ENCODE assay signal across 17 cellular contexts in the genomic region with DNA sequence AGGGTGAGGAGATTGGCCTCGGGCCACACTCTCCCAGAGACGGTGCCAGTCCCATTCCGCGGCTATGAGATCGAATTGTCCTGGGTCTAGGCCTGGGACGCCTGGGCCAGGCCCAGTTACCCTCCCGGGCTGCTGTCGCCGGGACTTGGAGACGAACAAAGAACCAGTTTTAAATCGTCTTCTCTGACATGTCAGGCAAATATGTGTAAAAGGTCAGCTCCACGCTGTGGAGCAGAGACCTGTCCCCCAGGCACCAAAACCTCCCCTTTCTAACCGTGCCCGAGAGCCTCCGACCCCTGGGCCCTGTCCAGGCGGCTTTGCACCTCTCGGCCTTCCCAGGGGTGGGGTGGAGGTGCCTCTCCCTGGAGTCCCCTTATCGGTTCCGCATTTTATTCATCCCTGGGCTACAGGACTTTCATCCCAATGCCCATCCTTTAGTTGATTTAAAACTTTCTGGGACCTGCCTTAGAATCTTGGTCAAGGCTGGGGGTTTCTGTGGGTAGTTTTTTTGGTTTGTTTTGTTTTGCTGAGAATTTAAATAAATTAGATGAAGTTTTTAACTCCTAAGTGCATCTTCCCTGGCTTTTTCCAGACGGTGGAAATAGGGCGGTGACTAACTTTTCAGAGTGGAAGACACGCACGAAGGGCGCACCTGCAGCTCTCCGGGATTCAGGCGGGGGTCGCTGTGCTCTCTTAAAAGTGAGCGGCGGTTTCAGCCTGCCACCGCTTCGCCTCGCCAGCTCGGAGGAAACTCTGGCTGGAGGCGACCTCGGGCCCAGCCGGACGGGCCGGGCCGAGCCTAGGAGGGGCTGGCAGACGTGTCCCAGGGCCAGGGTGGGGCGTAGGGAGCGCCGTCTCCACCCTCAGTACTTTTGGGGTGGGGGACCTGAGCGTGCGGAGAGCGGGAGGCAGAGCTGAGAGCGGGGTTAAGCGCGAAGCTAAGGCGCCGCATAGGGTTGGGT. TPM values are rescaled to one million over a fixed set of nuclear protein-coding genes. Genes with fewer than 3 reads are reported as not detected.
A peak's percentile ranks its signal among the peaks of the same experiment; 100 is the strongest.
DNase-seq lines count a peak whose midpoint lies in the region; ATAC-seq, FAIRE-seq and TF ChIP-seq lines count a peak whose summit lies in the region.
"Had no signal": no experiment of that assay in that cellular context is flagged by ENCODE, and none has a peak within 500 bp of the region (broad histone marks: within the 10 kb centered on the region; RNA-seq: fewer than 3 reads in every experiment).

No MANE protein-coding gene starts in this region.

- intact Hi-C loops in kidney (cut with DNase I), result no loop called here

- H3K9ac ChIP-seq in kidney (ENCODE audit: low read length in 2 of 2), result no peak overlapping the region

- no peak for FAIRE-seq in kidney (lab: Jason Lieb, UNC)

- peak; percentile 12 for DNase-seq in activated CD4-positive, alpha-beta T cell treated with anti-CD3 and anti-CD28 coated beads for 48 hours
- no peak for DNase-seq in activated CD4-positive, alpha-beta T cell treated with anti-CD3 and anti-CD28 coated beads, Interleukin-2, amount 50 U/mL, for 48 hours
- DNase-seq in kidney (no peak), foreskin fibroblast (no peak)
- DNase-seq in stimulated activated naive B cell treated with anti-CD40 and anti-IgM and Interleukin-4, amounts not matched to agents 10 μg/mL and 1 μg/mL and 100 μg/mL, for 72 hours, result no peak
- no peak for DNase-seq in activated T-cell treated with anti-CD3 and anti-CD28 coated beads, Interleukin-2, amount 50 U/mL, for 72 hours
- DNase-seq: hippocampal formation, KG1, NCI-H187 treated with DMSO at 0.1 percent for 48 hours, posterior cingulate gyrus, transverse colon had no signal

- H3K36me3 ChIP-seq in kidney (ENCODE audit: control insufficient read depth in 1 of 2, insufficient read depth in 2 of 2, low read length in 2 of 2), result no peaks in the 10 kb centered on the region
- H3K36me3 ChIP-seq: transverse colon had no signal

- H3K4me3 ChIP-seq in kidney (ENCODE audit: low read length in 2 of 2), result no peak overlapping the region
- H3K4me3 ChIP-seq in foreskin fibroblast (ENCODE audit: low read depth in 1 of 2, low read length in 2 of 2), result no peak overlapping the region
- H3K4me3 ChIP-seq: SK-N-MC, transverse colon had no signal

- peak overlapping the region in 4 of 5 experiments; percentile 35 to 80 (median 58) for H3K4me3 Mint-ChIP-seq in brain
- H3K4me3 Mint-ChIP-seq in stimulated activated naive B cell treated with anti-CD40 and anti-IgM and Interleukin-4, amounts not matched to agents 10 μg/mL and 1 μg/mL and 100 μg/mL, for 72 hours, result no peak overlapping the region
- no peak overlapping the region for H3K4me3 Mint-ChIP-seq in activated T-cell treated with anti-CD3 and anti-CD28 coated beads, Interleukin-2, amount 50 U/mL, for 72 hours
- H3K4me3 Mint-ChIP-seq: activated naive CD4-positive, alpha-beta T cell treated with anti-CD3 and anti-CD28 coated beads, Interleukin-2, amount 50 U/mL, for 24 hours; central memory CD8-positive, alpha-beta T cell had no signal

- ATAC-seq in stimulated activated naive B cell treated with anti-CD40 and anti-IgM and Interleukin-4, amounts not matched to agents 10 μg/mL and 1 μg/mL and 100 μg/mL, for 72 hours (replicated peaks), result no peak
- no peak for ATAC-seq in activated T-cell treated with anti-CD3 and anti-CD28 coated beads, Interleukin-2, amount 50 U/mL, for 72 hours (replicated peaks in 1 of 2)
- ATAC-seq in HG03139 (IDR thresholded peaks at IDR 0.05; ENCODE audit: unreplicated experiment), result no peak

- peaks cover 46% of the 10 kb centered on the region for H3K4me1 Mint-ChIP-seq in brain
- peaks cover 20 to 23% of the 10 kb centered on the region in 2 donors for H3K4me1 Mint-ChIP-seq in stimulated activated naive B cell treated with anti-CD40 and anti-IgM and Interleukin-4, amounts not matched to agents 10 μg/mL and 1 μg/mL and 100 μg/mL, for 72 hours
- H3K4me1 Mint-ChIP-seq in activated T-cell treated with anti-CD3 and anti-CD28 coated beads, Interleukin-2, amount 50 U/mL, for 72 hours (ENCODE audit: low read depth), result peaks cover 41% of the 10 kb centered on the region
- H3K4me1 Mint-ChIP-seq: central memory CD8-positive, alpha-beta T cell had no signal

- H3K9me3 ChIP-seq in kidney (ENCODE audit: control insufficient read depth in 1 of 2, low read length in 2 of 2), result no peaks in the 10 kb centered on the region
- H3K9me3 ChIP-seq: transverse colon had no signal

- H3K27me3 Mint-ChIP-seq in brain, result peaks cover 100% of the 10 kb centered on the region
- H3K27me3 Mint-ChIP-seq in stimulated activated naive B cell treated with anti-CD40 and anti-IgM and Interleukin-4, amounts not matched to agents 10 μg/mL and 1 μg/mL and 100 μg/mL, for 72 hours, result peaks cover 91 to 99% of the 10 kb centered on the region in 2 donors
- H3K27me3 Mint-ChIP-seq in activated T-cell treated with anti-CD3 and anti-CD28 coated beads, Interleukin-2, amount 50 U/mL, for 72 hours (ENCODE audit: low read depth), result peaks cover 100% of the 10 kb centered on the region

- H3K36me3 Mint-ChIP-seq in brain, result no peaks in the 10 kb centered on the region
- H3K36me3 Mint-ChIP-seq in stimulated activated naive B cell treated with anti-CD40 and anti-IgM and Interleukin-4, amounts not matched to agents 10 μg/mL and 1 μg/mL and 100 μg/mL, for 72 hours, result peaks cover 11 to 21% of the 10 kb centered on the region in 2 donors
- H3K36me3 Mint-ChIP-seq in activated T-cell treated with anti-CD3 and anti-CD28 coated beads, Interleukin-2, amount 50 U/mL, for 72 hours (ENCODE audit: insufficient read depth in 2 of 2), result peaks cover 3 to 8% of the 10 kb centered on the region in 2 donors
- H3K36me3 Mint-ChIP-seq: activated naive CD4-positive, alpha-beta T cell treated with anti-CD3 and anti-CD28 coated beads, Interleukin-2, amount 50 U/mL, for 24 hours had no signal

- peak overlapping the region; percentile 23 to 87 for H3K27ac ChIP-seq in kidney (ENCODE audit: low read depth in 2 of 2, low read length in 2 of 2)
- H3K27ac ChIP-seq: SK-N-MC, transverse colon had no signal

- TF ChIP-seq CTCF in brain (conservative IDR thresholded peaks at IDR 0.05) (peak in 1 of 2 experiments; percentile 67), kidney (IDR thresholded peaks at IDR 0.05; ENCODE audit: borderline replicate concordance, extremely low read depth, insufficient read depth) (no peak), foreskin fibroblast (IDR thresholded peaks at IDR 0.05; ENCODE audit: low read depth, low read length) (no peak)

- H3K4me1 ChIP-seq in kidney (ENCODE audit: control insufficient read depth in 1 of 2, insufficient read depth in 1 of 2, low read depth in 1 of 2, low read length in 2 of 2), result peaks cover 0 to 9% of the 10 kb centered on the region in 2 donors

- H3K9me3 Mint-ChIP-seq in brain, result peaks cover 0 to 4% (median 0%) of the 10 kb centered on the region in 5 experiments
- peaks cover 6 to 10% of the 10 kb centered on the region in 2 donors for H3K9me3 Mint-ChIP-seq in stimulated activated naive B cell treated with anti-CD40 and anti-IgM and Interleukin-4, amounts not matched to agents 10 μg/mL and 1 μg/mL and 100 μg/mL, for 72 hours
- H3K9me3 Mint-ChIP-seq in activated T-cell treated with anti-CD3 and anti-CD28 coated beads, Interleukin-2, amount 50 U/mL, for 72 hours, result no peaks in the 10 kb centered on the region
- H3K9me3 Mint-ChIP-seq: activated naive CD4-positive, alpha-beta T cell treated with anti-CD3 and anti-CD28 coated beads, Interleukin-2, amount 50 U/mL, for 24 hours had no signal

- no peak overlapping the region for H3K27ac Mint-ChIP-seq in brain
- peak overlapping the region; percentile 67 for H3K27ac Mint-ChIP-seq in stimulated activated naive B cell treated with anti-CD40 and anti-IgM and Interleukin-4, amounts not matched to agents 10 μg/mL and 1 μg/mL and 100 μg/mL, for 72 hours
- H3K27ac Mint-ChIP-seq in activated T-cell treated with anti-CD3 and anti-CD28 coated beads, Interleukin-2, amount 50 U/mL, for 72 hours, result no peak overlapping the region
- H3K27ac Mint-ChIP-seq: activated naive CD4-positive, alpha-beta T cell treated with anti-CD3 and anti-CD28 coated beads, Interleukin-2, amount 50 U/mL, for 24 hours had no signal

RNA-seq across cellular contexts. Expression of gene TFAP2A, which starts 6.0 kb away (rescaled TPM):
- polyA plus RNA-seq in brain (ENCODE audit: insufficient read depth, low read depth, low replicate concordance) (18.1 TPM), kidney (ENCODE audit: insufficient read depth, low read depth, low replicate concordance) (10.1 TPM)
- 16.2 TPM for total RNA-seq in kidney
- under 1 TPM; 0.35 to 0.36 TPM for total RNA-seq in activated T-cell treated with anti-CD3 and anti-CD28 coated beads, Interleukin-2, amount 50 U/mL, for 72 hours
- total RNA-seq: lung microvascular endothelial cell, transverse colon had no signal

Comparison
In these comparisons a context has a peak if more than half of its experiments do, and no peak if none do; other contexts are left out.
1. H3K4me3 Mint-ChIP-seq: peak in brain (4 of 5); none in stimulated activated naive B cell treated with anti-CD40 and anti-IgM and Interleukin-4, amounts not matched to agents 10 μg/mL and 1 μg/mL and 100 μg/mL, for 72 hours (0 of 2) and activated T-cell treated with anti-CD3 and anti-CD28 coated beads, Interleukin-2, amount 50 U/mL, for 72 hours (0 of 2).
2. RNA of gene TFAP2A, which starts 6.0 kb away (total RNA-seq): 16.2 TPM in kidney (single experiment); 0.35 to 0.36 TPM in activated T-cell treated with anti-CD3 and anti-CD28 coated beads, Interleukin-2, amount 50 U/mL, for 72 hours; every median in the first group is over 10 times any median in the second.